In genomic region chr2:159118859-159119510, GRCh38 we compare ENCODE assay signal across 13 cellular contexts.
DNase-seq lines count a peak whose midpoint lies in the region; ATAC-seq and TF ChIP-seq lines count a peak whose summit lies in the region.
"Had no signal": no experiment of that assay in that cellular context is flagged by ENCODE, and none has a peak within 500 bp of the region (broad histone marks: within the 10 kb centered on the region; RNA-seq: fewer than 3 reads in every experiment).

No MANE protein-coding gene starts in this region.

- no peak for ATAC-seq in naive thymus-derived CD4-positive, alpha-beta T cell
- ATAC-seq in HG02678 (IDR thresholded peaks at IDR 0.05; ENCODE audit: unreplicated experiment) = no peak

- no peak overlapping the region for H2AFZ ChIP-seq in SK-N-SH (ENCODE audit: low read depth)
- H2AFZ ChIP-seq: GM23338 had no signal

- H3K4me3 ChIP-seq in BLaER1 treated with 17β-estradiol and CSF1 and Interleukin-3, amounts not matched to agents 10 nM and 100 nM = no peak overlapping the region
- no peak overlapping the region for H3K4me3 ChIP-seq in HEK293 (ENCODE audit: low read depth, low read length)
- no peak overlapping the region; a peak in 1 of 4 replicates for H3K4me3 ChIP-seq in SK-N-SH (ENCODE audit: low read depth in 2 of 2, low read length in 1 of 2)
- H3K4me3 ChIP-seq in effector memory CD4-positive, alpha-beta T cell (ENCODE audit: insufficient read depth, low read depth, low read length, poor library complexity, severe bottlenecking) = no peak overlapping the region
- H3K4me3 ChIP-seq in naive thymus-derived CD4-positive, alpha-beta T cell (ENCODE audit: low read length) = no peak overlapping the region
- H3K4me3 ChIP-seq: GM23338, prostate gland had no signal

- WGBS in SK-N-SH (ENCODE audit: low lambda C conversion rate) = 81% methylated on average over 2 of the region's 2 CpGs

- no peak for DNase-seq in SK-N-SH
- DNase-seq in kidney tubule cell (ENCODE audit: low spot score) = peak; percentile 29
- DNase-seq in effector memory CD4-positive, alpha-beta T cell = no peak
- DNase-seq in naive thymus-derived CD4-positive, alpha-beta T cell = no peak
- no peak for DNase-seq in NCI-H524 treated with DMSO at 0.1 percent for 48 hours (lab: John Stamatoyannopoulos, UW)
- DNase-seq: NCI-H1417 treated with DMSO at 0.1 percent for 48 hours had no signal

- no peak overlapping the region for H3K27ac ChIP-seq in BLaER1 treated with 17β-estradiol and CSF1 and Interleukin-3, amounts not matched to agents 10 nM and 100 nM
- no peak overlapping the region for H3K27ac ChIP-seq in HEK293 (ENCODE audit: extremely low read depth, low read depth, low read length)
- peak overlapping the region; percentile 41 to 68 for H3K27ac ChIP-seq in SK-N-SH (ENCODE audit: low read depth in 2 of 2, low read length in 1 of 2)
- H3K27ac ChIP-seq in effector memory CD4-positive, alpha-beta T cell (ENCODE audit: insufficient read depth, low read length, poor library complexity, severe bottlenecking) = no peak overlapping the region
- H3K27ac ChIP-seq in naive thymus-derived CD4-positive, alpha-beta T cell (ENCODE audit: low read depth, low read length) = no peak overlapping the region

- no peaks in the 10 kb centered on the region for H3K27me3 Mint-ChIP-seq in naive thymus-derived CD4-positive, alpha-beta T cell
- H3K27me3 Mint-ChIP-seq: stimulated activated memory B cell treated with anti-CD40 and anti-IgM and Interleukin-4, amounts not matched to agents 10 μg/mL and 1 μg/mL and 100 μg/mL, for 72 hours had no signal

- no peak overlapping the region for H3K4me3 Mint-ChIP-seq in naive thymus-derived CD4-positive, alpha-beta T cell
- H3K4me3 Mint-ChIP-seq: GM23338; memory B cell; stimulated activated memory B cell treated with anti-CD40 and anti-IgM and Interleukin-4, amounts not matched to agents 10 μg/mL and 1 μg/mL and 100 μg/mL, for 72 hours had no signal

- CTCF ChIA-PET in HEK293 (lab: Yijun Ruan, JAX) (interaction anchor here (0.6 to 5.2 kb wide), 61 partner anchors 8 to 1945 kb away, joined by 3 to 78 read pairs (median 4); no protein-coding TSS in a partner anchor), SK-N-SH (lab: Yijun Ruan, JAX) (interaction anchor here (0.6 to 4.2 kb wide), 55 partner anchors 10 to 849 kb away, joined by 3 to 39 read pairs (median 5); partner anchors contain the start of gene TANC1)
- CTCF ChIA-PET in naive thymus-derived CD4-positive, alpha-beta T cell (lab: Charles Lee) = interaction anchor here (0.5 to 2.0 kb wide), 23 partner anchors 11 to 1560 kb away, joined by 3 to 20 read pairs (median 4); no protein-coding TSS in a partner anchor

- no peak for TF ChIP-seq RAD21 in SK-N-SH (IDR thresholded peaks at IDR 0.05; ENCODE audit: low read length)

- intact Hi-C loops in naive thymus-derived CD4-positive, alpha-beta T cell (cut with micrococcal nuclease) = loop anchor here (1.0 to 10.0 kb wide), 7 partner anchors 27 to 1094 kb away; partner anchors contain the start of gene TANC1 (in 1 of the 2)

- no peaks in the 10 kb centered on the region for H3K36me3 ChIP-seq in BLaER1 treated with 17β-estradiol and CSF1 and Interleukin-3, amounts not matched to agents 10 nM and 100 nM
- no peaks in the 10 kb centered on the region for H3K36me3 ChIP-seq in HEK293 (ENCODE audit: control insufficient read depth in 2 of 2, insufficient read depth in 1 of 2, low read length in 2 of 2)
- no peaks in the 10 kb centered on the region for H3K36me3 ChIP-seq in SK-N-SH (replicated peaks in 1 of 2; ENCODE audit: control insufficient read depth in 1 of 2, insufficient read depth in 2 of 2, low read length in 1 of 2)
- no peaks in the 10 kb centered on the region for H3K36me3 ChIP-seq in effector memory CD4-positive, alpha-beta T cell (ENCODE audit: control insufficient read depth, insufficient read depth, low read length)
- no peaks in the 10 kb centered on the region for H3K36me3 ChIP-seq in naive thymus-derived CD4-positive, alpha-beta T cell (ENCODE audit: control insufficient read depth in 2 of 3, insufficient read depth in 3 of 3, low read length in 3 of 3)
- H3K36me3 ChIP-seq: prostate gland had no signal

- H3K27me3 ChIP-seq in BLaER1 treated with 17β-estradiol and CSF1 and Interleukin-3, amounts not matched to agents 10 nM and 100 nM = no peaks in the 10 kb centered on the region
- no peaks in the 10 kb centered on the region for H3K27me3 ChIP-seq in SK-N-SH (ENCODE audit: insufficient read depth)
- no peaks in the 10 kb centered on the region for H3K27me3 ChIP-seq in effector memory CD4-positive, alpha-beta T cell (replicated peaks; ENCODE audit: control insufficient read depth, insufficient read depth, low read length, poor library complexity, severe bottlenecking)
- H3K27me3 ChIP-seq in naive thymus-derived CD4-positive, alpha-beta T cell (ENCODE audit: control insufficient read depth in 2 of 2, insufficient read depth in 2 of 2, low read length in 2 of 2) = no peaks in the 10 kb centered on the region

- peak overlapping the region in 1 of 9 donors; percentile 34 for H3K27ac Mint-ChIP-seq in naive thymus-derived CD4-positive, alpha-beta T cell
- H3K27ac Mint-ChIP-seq: GM23338; memory B cell; stimulated activated memory B cell treated with anti-CD40 and anti-IgM and Interleukin-4, amounts not matched to agents 10 μg/mL and 1 μg/mL and 100 μg/mL, for 72 hours had no signal

- H3F3A ChIP-seq in SK-N-SH (replicated peaks; ENCODE audit: insufficient read depth) = peaks cover 8% of the 10 kb centered on the region

- H3K9me2 ChIP-seq in SK-N-SH = no peaks in the 10 kb centered on the region

- TF ChIP-seq CTCF in HEK293 (tag by site-specific recombination; IDR thresholded peaks at IDR 0.05) = no peak; the same call in 1 of the 2 replicates
- TF ChIP-seq CTCF in SK-N-SH (IDR thresholded peaks at IDR 0.05) = no peak

- H3K4me1 ChIP-seq in BLaER1 treated with 17β-estradiol and CSF1 and Interleukin-3, amounts not matched to agents 10 nM and 100 nM = peaks cover 4 to 18% (median 14%) of the 10 kb centered on the region in 10 experiments
- H3K4me1 ChIP-seq in HEK293 (ENCODE audit: control insufficient read depth, insufficient read depth, low read length) (peaks cover 9% of the 10 kb centered on the region), SK-N-SH (ENCODE audit: control insufficient read depth in 1 of 2, insufficient read depth in 2 of 2, low read depth in 1 of 2, low read length in 1 of 2) (peaks cover 10 to 28% of the 10 kb centered on the region in 2 experiments; a peak in 3 of 4 replicates)
- no peaks in the 10 kb centered on the region for H3K4me1 ChIP-seq in effector memory CD4-positive, alpha-beta T cell (ENCODE audit: control insufficient read depth, insufficient read depth, low read length, poor library complexity, severe bottlenecking)
- H3K4me1 ChIP-seq in naive thymus-derived CD4-positive, alpha-beta T cell (ENCODE audit: control insufficient read depth in 2 of 2, insufficient read depth in 2 of 2, low read length in 2 of 2) = peaks cover 0 to under 1% of the 10 kb centered on the region in 2 donors

- peaks cover 40% of the 10 kb centered on the region for H3K79me2 ChIP-seq in SK-N-SH (ENCODE audit: insufficient read depth)

- H3K4me1 Mint-ChIP-seq in naive thymus-derived CD4-positive, alpha-beta T cell = peaks cover under 1 to 18% (median 11%) of the 10 kb centered on the region in 7 donors

- H4K20me1 ChIP-seq in BLaER1 treated with 17β-estradiol and CSF1 and Interleukin-3, amounts not matched to agents 10 nM and 100 nM = no peaks in the 10 kb centered on the region
- no peaks in the 10 kb centered on the region for H4K20me1 ChIP-seq in SK-N-SH (ENCODE audit: insufficient read depth)

- H3K9ac ChIP-seq in BLaER1 treated with 17β-estradiol and CSF1 and Interleukin-3, amounts not matched to agents 10 nM and 100 nM = no peak overlapping the region; a peak in 1 of 22 replicates
- H3K9ac ChIP-seq in SK-N-SH = no peak overlapping the region

- peak overlapping the region in 6 of 11 experiments; percentile 9 to 42 (median 21); a peak in 7 of 22 replicates for H3K4me2 ChIP-seq in BLaER1 treated with 17β-estradiol and CSF1 and Interleukin-3, amounts not matched to agents 10 nM and 100 nM
- H3K4me2 ChIP-seq in SK-N-SH = no peak overlapping the region
- H3K4me2 ChIP-seq: GM23338 had no signal

- TF ChIP-seq EP300 in SK-N-SH (IDR thresholded peaks at IDR 0.05; ENCODE audit: borderline replicate concordance in 1 of 2, low read depth in 1 of 2, low read length in 1 of 2) = no peak

- no peaks in the 10 kb centered on the region for H3K36me3 Mint-ChIP-seq in naive thymus-derived CD4-positive, alpha-beta T cell
- H3K36me3 Mint-ChIP-seq: memory B cell; stimulated activated memory B cell treated with anti-CD40 and anti-IgM and Interleukin-4, amounts not matched to agents 10 μg/mL and 1 μg/mL and 100 μg/mL, for 72 hours had no signal

- POLR2A ChIA-PET in HEK293 (lab: Yijun Ruan, JAX) (no interaction called here), SK-N-SH (lab: Yijun Ruan, JAX) (interaction anchor here (0.9 to 1.9 kb wide), 3 partner anchors 83 to 593 kb away, joined by 3 to 8 read pairs (median 3); partner anchors contain the start of genes MARCHF7 and TANC1)
- POLR2A ChIA-PET in naive thymus-derived CD4-positive, alpha-beta T cell (lab: Charles Lee) = interaction anchor here (0.6 kb wide), 2 partner anchors 27 to 167 kb away, joined by 3 read pairs; no protein-coding TSS in a partner anchor

- peaks cover 0 to 6% (median 0%) of the 10 kb centered on the region in 11 donors for H3K9me3 Mint-ChIP-seq in naive thymus-derived CD4-positive, alpha-beta T cell
- H3K9me3 Mint-ChIP-seq: GM23338; stimulated activated memory B cell treated with anti-CD40 and anti-IgM and Interleukin-4, amounts not matched to agents 10 μg/mL and 1 μg/mL and 100 μg/mL, for 72 hours had no signal

- peaks cover 0 to 15% (median 0%) of the 10 kb centered on the region in 11 experiments; a peak in 1 of 22 replicates for H3K9me3 ChIP-seq in BLaER1 treated with 17β-estradiol and CSF1 and Interleukin-3, amounts not matched to agents 10 nM and 100 nM (replicated peaks in 1 of 11)
- no peaks in the 10 kb centered on the region for H3K9me3 ChIP-seq in HEK293 (ENCODE audit: control insufficient read depth, insufficient read depth, low read depth, low read length)
- H3K9me3 ChIP-seq in SK-N-SH = no peaks in the 10 kb centered on the region
- H3K9me3 ChIP-seq in effector memory CD4-positive, alpha-beta T cell (ENCODE audit: control insufficient read depth, low read length) = no peaks in the 10 kb centered on the region
- H3K9me3 ChIP-seq in naive thymus-derived CD4-positive, alpha-beta T cell (ENCODE audit: control insufficient read depth in 2 of 3, low read length in 3 of 3) = no peaks in the 10 kb centered on the region
- H3K9me3 ChIP-seq: prostate gland had no signal

TF ChIP-seq in HEK293, 187 proteins besides CTCF, POLR2A, EP300 and RAD21:
- TF ChIP-seq EGR2 (tag by site-specific recombination; IDR thresholded peaks at IDR 0.05; ENCODE audit: low read depth) (peak; percentile 60; the same call in 1 of the 2 replicates), ZNF223 (tag by site-specific recombination; IDR thresholded peaks at IDR 0.05) (no peak)

TF ChIP-seq in SK-N-SH, 30 proteins besides CTCF, POLR2A, EP300 and RAD21:
- TF ChIP-seq, protein P1, sequence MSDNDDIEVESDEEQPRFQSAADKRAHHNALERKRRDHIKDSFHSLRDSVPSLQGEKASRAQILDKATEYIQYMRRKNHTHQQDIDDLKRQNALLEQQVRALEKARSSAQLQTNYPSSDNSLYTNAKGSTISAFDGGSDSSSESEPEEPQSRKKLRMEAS (IDR thresholded peaks at IDR 0.05; ENCODE audit: low read depth) = no peak
- TF ChIP-seq SMC3 (IDR thresholded peaks at IDR 0.05; ENCODE audit: low read depth, low read length) = 0 out of 2 replicates have a peak, but pooled peaks have one; percentile 9

Comparison
In these comparisons a context has a peak if more than half of its experiments do, and no peak if none do; other contexts are left out.
1. H3K27ac ChIP-seq: peak in SK-N-SH (2 of 2); none in BLaER1 treated with 17β-estradiol and CSF1 and Interleukin-3, amounts not matched to agents 10 nM and 100 nM (0 of 11), HEK293 (single experiment), effector memory CD4-positive, alpha-beta T cell (single experiment) and naive thymus-derived CD4-positive, alpha-beta T cell (single experiment).